Comparison of ENCODE assay signal across 1 cellular context in the genomic region with DNA sequence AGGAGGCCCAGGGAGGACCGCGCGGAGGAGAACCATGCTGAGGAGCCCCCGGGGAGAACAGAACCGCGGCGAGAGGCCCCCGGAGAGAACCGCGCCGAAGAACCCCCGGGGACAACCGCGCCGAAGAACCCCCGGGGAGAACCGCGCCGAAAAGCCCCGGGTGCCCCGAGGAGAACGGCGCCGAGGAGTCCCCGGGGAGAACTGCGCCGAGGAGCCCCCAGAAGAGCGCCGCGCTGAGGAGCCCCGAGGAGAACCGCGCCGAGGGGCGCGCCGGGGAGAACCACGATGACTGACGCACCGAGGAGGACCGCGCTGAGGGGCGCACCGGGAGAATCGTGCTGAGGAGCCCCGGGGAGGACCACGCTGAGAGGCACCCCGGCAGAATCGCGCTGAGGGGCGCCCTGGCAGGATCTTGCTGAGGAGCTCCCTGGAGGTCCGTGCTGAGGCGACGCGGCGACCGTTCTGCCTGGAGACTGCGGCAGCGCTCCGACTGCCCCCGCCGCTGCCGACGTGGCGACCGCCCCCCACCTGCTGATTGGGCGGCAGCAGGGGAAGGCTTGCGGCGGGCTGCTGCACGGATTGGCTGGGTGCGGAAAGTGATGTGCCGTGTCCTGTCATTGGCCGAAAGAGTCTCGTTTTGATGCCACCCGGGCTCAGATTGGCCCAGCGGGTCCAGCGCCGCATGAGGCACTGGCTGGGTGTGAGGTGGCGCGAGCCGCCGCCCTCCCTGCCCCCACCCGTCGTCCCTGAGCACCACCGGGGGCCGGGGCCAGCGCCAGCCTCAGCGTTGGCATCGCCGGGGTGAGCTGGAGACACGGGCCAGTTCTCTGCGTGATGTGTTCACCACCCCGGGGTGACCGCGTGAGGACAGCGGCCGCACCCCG.
TF ChIP-seq lines count a peak whose summit lies in the region.

Gene KCNQ1OT1, minus strand, starts transcription at position 464 of the 884 bp plus-strand sequence.

TF ChIP-seq in HEK293, 187 proteins besides CTCF, POLR2A, EP300 and RAD21 (continued from another document and continues in another):
- TF ChIP-seq HIC1 (tag by site-specific recombination; IDR thresholded peaks at IDR 0.05) (peak; percentile 95), SCRT2 (tag by site-specific recombination; IDR thresholded peaks at IDR 0.05) (no peak), ZNF354C (tag by site-specific recombination; IDR thresholded peaks at IDR 0.05; ENCODE audit: borderline replicate concordance, low read depth) (no peak), SP2 (tag by site-specific recombination; IDR thresholded peaks at IDR 0.05) (peak; percentile 93), ZBTB21 (tag by site-specific recombination; IDR thresholded peaks at IDR 0.05) (no peak), ZIC2 (tag by site-specific recombination; IDR thresholded peaks at IDR 0.05) (peak; percentile 71), ZNF501 (tag by site-specific recombination; IDR thresholded peaks at IDR 0.05) (no peak), ZNF10 (tag by site-specific recombination; IDR thresholded peaks at IDR 0.05) (peak; percentile 30; the same call in 1 of the 2 replicates), GLIS2 (tag by site-specific recombination; IDR thresholded peaks at IDR 0.05) (peak; percentile 91), ZNF366 (tag by site-specific recombination; conservative IDR thresholded peaks at IDR 0.05) (no peak), OSR2 (tag by site-specific recombination; IDR thresholded peaks at IDR 0.05) (no peak), ZNF311 (tag by site-specific recombination; IDR thresholded peaks at IDR 0.05; ENCODE audit: borderline replicate concordance) (no peak), ZNF513 (tag by site-specific recombination; IDR thresholded peaks at IDR 0.05) (no peak), SP7 (tag by site-specific recombination; IDR thresholded peaks at IDR 0.05) (0 out of 2 replicates have a peak, but pooled peaks have one; percentile 44), ZBTB8A (tag by site-specific recombination; IDR thresholded peaks at IDR 0.05) (no peak), GLIS1 (tag by site-specific recombination; IDR thresholded peaks at IDR 0.05) (peak; percentile 91), TCF7L2 (IDR thresholded peaks at IDR 0.05; ENCODE audit: borderline replicate concordance, low read depth, low read length) (no peak), KLF10 (tag by site-specific recombination; IDR thresholded peaks at IDR 0.05) (peak; percentile 63), ZNF133 (tag by site-specific recombination; IDR thresholded peaks at IDR 0.05) (no peak), FEZF1 (tag by site-specific recombination; IDR thresholded peaks at IDR 0.05) (no peak), ZNF391 (tag by site-specific recombination; IDR thresholded peaks at IDR 0.05; ENCODE audit: borderline replicate concordance, low read depth) (peak; percentile 42; the same call in 1 of the 2 replicates), ZSCAN4 (tag by site-specific recombination; IDR thresholded peaks at IDR 0.05) (no peak), MZF1 (tag by site-specific recombination; IDR thresholded peaks at IDR 0.05; ENCODE audit: borderline replicate concordance) (no peak), ZNF558 (tag by site-specific recombination; IDR thresholded peaks at IDR 0.05) (no peak), ZNF623 (tag by site-specific recombination; IDR thresholded peaks at IDR 0.05) (no peak), ZNF394 (tag by site-specific recombination; IDR thresholded peaks at IDR 0.05; ENCODE audit: borderline replicate concordance) (peak; percentile 23; the same call in 1 of the 2 replicates), REST (tag by site-specific recombination; IDR thresholded peaks at IDR 0.05) (no peak), ZNF514 (tag by site-specific recombination; IDR thresholded peaks at IDR 0.05) (no peak), ZNF777 (tag by site-specific recombination; IDR thresholded peaks at IDR 0.05; ENCODE audit: borderline replicate concordance) (no peak), ZNF629 (tag by site-specific recombination; IDR thresholded peaks at IDR 0.05) (peak; percentile 52), ZNF701 (tag by site-specific recombination; IDR thresholded peaks at IDR 0.05) (0 out of 2 replicates have a peak, but pooled peaks have one; percentile 71)
- TF ChIP-seq, protein P1, sequence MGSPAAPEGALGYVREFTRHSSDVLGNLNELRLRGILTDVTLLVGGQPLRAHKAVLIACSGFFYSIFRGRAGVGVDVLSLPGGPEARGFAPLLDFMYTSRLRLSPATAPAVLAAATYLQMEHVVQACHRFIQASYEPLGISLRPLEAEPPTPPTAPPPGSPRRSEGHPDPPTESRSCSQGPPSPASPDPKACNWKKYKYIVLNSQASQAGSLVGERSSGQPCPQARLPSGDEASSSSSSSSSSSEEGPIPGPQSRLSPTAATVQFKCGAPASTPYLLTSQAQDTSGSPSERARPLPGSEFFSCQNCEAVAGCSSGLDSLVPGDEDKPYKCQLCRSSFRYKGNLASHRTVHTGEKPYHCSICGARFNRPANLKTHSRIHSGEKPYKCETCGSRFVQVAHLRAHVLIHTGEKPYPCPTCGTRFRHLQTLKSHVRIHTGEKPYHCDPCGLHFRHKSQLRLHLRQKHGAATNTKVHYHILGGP (tag by site-specific recombination; IDR thresholded peaks at IDR 0.05): no peak
- TF ChIP-seq, protein P2, sequence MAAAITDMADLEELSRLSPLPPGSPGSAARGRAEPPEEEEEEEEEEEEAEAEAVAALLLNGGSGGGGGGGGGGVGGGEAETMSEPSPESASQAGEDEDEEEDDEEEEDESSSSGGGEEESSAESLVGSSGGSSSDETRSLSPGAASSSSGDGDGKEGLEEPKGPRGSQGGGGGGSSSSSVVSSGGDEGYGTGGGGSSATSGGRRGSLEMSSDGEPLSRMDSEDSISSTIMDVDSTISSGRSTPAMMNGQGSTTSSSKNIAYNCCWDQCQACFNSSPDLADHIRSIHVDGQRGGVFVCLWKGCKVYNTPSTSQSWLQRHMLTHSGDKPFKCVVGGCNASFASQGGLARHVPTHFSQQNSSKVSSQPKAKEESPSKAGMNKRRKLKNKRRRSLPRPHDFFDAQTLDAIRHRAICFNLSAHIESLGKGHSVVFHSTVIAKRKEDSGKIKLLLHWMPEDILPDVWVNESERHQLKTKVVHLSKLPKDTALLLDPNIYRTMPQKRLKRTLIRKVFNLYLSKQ (tag by site-specific recombination; IDR thresholded peaks at IDR 0.05; ENCODE audit: borderline replicate concordance): no peak
- TF ChIP-seq, protein P3, sequence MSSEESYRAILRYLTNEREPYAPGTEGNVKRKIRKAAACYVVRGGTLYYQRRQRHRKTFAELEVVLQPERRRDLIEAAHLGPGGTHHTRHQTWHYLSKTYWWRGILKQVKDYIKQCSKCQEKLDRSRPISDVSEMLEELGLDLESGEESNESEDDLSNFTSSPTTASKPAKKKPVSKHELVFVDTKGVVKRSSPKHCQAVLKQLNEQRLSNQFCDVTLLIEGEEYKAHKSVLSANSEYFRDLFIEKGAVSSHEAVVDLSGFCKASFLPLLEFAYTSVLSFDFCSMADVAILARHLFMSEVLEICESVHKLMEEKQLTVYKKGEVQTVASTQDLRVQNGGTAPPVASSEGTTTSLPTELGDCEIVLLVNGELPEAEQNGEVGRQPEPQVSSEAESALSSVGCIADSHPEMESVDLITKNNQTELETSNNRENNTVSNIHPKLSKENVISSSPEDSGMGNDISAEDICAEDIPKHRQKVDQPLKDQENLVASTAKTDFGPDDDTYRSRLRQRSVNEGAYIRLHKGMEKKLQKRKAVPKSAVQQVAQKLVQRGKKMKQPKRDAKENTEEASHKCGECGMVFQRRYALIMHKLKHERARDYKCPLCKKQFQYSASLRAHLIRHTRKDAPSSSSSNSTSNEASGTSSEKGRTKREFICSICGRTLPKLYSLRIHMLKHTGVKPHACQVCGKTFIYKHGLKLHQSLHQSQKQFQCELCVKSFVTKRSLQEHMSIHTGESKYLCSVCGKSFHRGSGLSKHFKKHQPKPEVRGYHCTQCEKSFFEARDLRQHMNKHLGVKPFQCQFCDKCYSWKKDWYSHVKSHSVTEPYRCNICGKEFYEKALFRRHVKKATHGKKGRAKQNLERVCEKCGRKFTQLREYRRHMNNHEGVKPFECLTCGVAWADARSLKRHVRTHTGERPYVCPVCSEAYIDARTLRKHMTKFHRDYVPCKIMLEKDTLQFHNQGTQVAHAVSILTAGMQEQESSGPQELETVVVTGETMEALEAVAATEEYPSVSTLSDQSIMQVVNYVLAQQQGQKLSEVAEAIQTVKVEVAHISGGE (tag by site-specific recombination; conservative IDR thresholded peaks at IDR 0.05; ENCODE audit: low read depth): no peak
- TF ChIP-seq, protein P4, sequence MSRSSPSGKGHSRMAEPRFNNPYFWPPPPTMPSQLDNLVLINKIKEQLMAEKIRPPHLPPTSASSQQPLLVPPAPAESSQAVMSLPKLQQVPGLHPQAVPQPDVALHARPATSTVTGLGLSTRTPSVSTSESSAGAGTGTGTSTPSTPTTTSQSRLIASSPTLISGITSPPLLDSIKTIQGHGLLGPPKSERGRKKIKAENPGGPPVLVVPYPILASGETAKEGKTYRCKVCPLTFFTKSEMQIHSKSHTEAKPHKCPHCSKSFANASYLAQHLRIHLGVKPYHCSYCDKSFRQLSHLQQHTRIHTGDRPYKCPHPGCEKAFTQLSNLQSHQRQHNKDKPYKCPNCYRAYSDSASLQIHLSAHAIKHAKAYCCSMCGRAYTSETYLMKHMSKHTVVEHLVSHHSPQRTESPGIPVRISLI (tag by site-specific recombination; IDR thresholded peaks at IDR 0.05): no peak
- TF ChIP-seq, protein P5, sequence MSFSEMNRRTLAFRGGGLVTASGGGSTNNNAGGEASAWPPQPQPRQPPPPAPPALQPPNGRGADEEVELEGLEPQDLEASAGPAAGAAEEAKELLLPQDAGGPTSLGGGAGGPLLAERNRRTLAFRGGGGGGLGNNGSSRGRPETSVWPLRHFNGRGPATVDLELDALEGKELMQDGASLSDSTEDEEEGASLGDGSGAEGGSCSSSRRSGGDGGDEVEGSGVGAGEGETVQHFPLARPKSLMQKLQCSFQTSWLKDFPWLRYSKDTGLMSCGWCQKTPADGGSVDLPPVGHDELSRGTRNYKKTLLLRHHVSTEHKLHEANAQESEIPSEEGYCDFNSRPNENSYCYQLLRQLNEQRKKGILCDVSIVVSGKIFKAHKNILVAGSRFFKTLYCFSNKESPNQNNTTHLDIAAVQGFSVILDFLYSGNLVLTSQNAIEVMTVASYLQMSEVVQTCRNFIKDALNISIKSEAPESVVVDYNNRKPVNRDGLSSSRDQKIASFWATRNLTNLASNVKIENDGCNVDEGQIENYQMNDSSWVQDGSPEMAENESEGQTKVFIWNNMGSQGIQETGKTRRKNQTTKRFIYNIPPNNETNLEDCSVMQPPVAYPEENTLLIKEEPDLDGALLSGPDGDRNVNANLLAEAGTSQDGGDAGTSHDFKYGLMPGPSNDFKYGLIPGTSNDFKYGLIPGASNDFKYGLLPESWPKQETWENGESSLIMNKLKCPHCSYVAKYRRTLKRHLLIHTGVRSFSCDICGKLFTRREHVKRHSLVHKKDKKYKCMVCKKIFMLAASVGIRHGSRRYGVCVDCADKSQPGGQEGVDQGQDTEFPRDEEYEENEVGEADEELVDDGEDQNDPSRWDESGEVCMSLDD (tag by site-specific recombination; IDR thresholded peaks at IDR 0.05): peak; percentile 51; the same call in 1 of the 2 replicates
